Comparison of ENCODE assay signal across 23 cellular contexts in the genomic region with DNA sequence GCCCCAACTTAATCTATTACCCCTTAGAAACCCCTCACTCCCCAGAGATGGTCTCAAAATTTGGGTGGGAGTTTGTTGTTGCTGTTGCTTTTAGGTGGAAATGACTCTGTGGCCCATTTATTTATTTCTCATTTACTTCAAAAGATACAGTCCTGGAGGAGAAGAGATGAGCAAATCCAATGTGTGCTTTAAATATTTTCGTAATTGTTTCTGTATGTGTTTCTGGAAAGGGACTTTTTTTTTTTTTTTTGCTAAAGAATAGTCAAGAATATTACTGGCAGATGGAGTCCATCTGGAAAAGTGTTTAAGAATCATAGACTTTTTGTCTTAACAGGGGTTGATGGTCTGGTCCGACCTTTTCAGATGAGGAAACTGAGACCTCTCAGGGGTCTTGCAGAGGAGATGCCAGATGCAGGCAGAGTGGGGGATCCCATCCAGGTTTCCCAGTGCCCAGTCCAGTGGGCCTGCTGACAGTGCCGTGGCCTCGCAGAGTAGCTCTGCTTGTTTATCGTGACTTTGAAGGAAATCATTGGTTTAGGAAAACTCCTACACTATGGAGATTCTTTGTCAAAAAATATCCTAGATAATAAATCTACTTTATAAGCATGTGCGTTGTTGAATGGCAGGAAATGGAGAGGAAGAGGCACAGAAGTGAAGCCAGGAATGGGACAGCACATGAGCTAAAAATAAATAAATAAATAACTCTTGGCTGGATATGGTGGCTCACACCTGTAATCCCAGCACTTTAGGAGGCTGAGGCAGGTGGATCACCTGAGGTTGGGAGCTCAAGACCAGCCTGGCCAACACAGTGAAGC.
"Had no signal": no experiment of that assay in that cellular context is flagged by ENCODE, and none has a peak within 500 bp of the region (broad histone marks: within the 10 kb centered on the region; RNA-seq: fewer than 3 reads in every experiment).

No MANE protein-coding gene starts in this region.

- H3K27me3 ChIP-seq: esophagus muscularis mucosa, tibial artery had no signal

- H3K27ac Mint-ChIP-seq: activated CD4-positive, alpha-beta memory T cell treated with anti-CD3 and anti-CD28 coated beads for 36 hours; activated CD8-positive, alpha-beta memory T cell treated with anti-CD3 and anti-CD28 coated beads, Interleukin-2, amount 10 ng/mL, durations not matched to agents 7 days and 5 days; activated naive CD8-positive, alpha-beta T cell treated with anti-CD3 and anti-CD28 coated beads, Interleukin-2, amount 10 ng/mL, durations not matched to agents 7 days and 5 days; mesothelial cell of epicardium; nephron progenitor cell; progenitor cell of endocrine pancreas; WTC11 had no signal

- H3K9me3 ChIP-seq: esophagus muscularis mucosa, lower lobe of right lung, tibial artery had no signal

- H3K36me3 Mint-ChIP-seq: activated CD4-positive, alpha-beta memory T cell treated with anti-CD3 and anti-CD28 coated beads for 36 hours; activated CD8-positive, alpha-beta memory T cell treated with anti-CD3 and anti-CD28 coated beads, Interleukin-2, amount 10 ng/mL, durations not matched to agents 7 days and 5 days; activated naive CD8-positive, alpha-beta T cell treated with anti-CD3 and anti-CD28 coated beads, Interleukin-2, amount 10 ng/mL, durations not matched to agents 7 days and 5 days; brain; mesothelial cell of epicardium; WTC11 had no signal

- ATAC-seq: activated CD8-positive, alpha-beta memory T cell treated with anti-CD3 and anti-CD28 coated beads, Interleukin-2, amount 10 ng/mL, durations not matched to agents 7 days and 5 days; left colon; lower lobe of right lung; stimulated activated naive CD8-positive, alpha-beta T cell treated with anti-CD3 and anti-CD28 coated beads, Interleukin-15, Interleukin-2, amounts not matched to agents 100 U/mL and 50 U/mL, for 24 hours; WTC11 had no signal

- H3K36me3 ChIP-seq: esophagus muscularis mucosa, lower lobe of right lung, tibial artery had no signal

- DNase-seq: activated CD4-positive, alpha-beta memory T cell treated with anti-CD3 and anti-CD28 coated beads for 36 hours; activated CD4-positive, alpha-beta T cell treated with anti-CD3 and anti-CD28 coated beads for 4 hours; activated CD8-positive, alpha-beta memory T cell treated with anti-CD3 and anti-CD28 coated beads, Interleukin-2, amount 10 ng/mL, durations not matched to agents 7 days and 5 days; activated naive CD4-positive, alpha-beta T cell; activated naive CD8-positive, alpha-beta T cell treated with anti-CD3 and anti-CD28 coated beads, Interleukin-2, amount 10 ng/mL, durations not matched to agents 7 days and 5 days; anterior cingulate cortex; caudate nucleus; foreskin melanocyte; glutamatergic neuron; hippocampal formation; left colon; lower lobe of right lung; nephron progenitor cell; nucleus accumbens; stimulated activated CD4-positive, alpha-beta T cell treated with anti-CD3 and anti-CD28 coated beads, Interleukin-2, amount 100 ng/mL, for 24 hours; stimulated activated naive CD8-positive, alpha-beta T cell treated with anti-CD3 and anti-CD28 coated beads, Interleukin-15, Interleukin-2, amounts not matched to agents 100 U/mL and 50 U/mL, for 24 hours; substantia nigra; tibial artery had no signal

- H3K9me3 Mint-ChIP-seq: activated CD4-positive, alpha-beta memory T cell treated with anti-CD3 and anti-CD28 coated beads for 36 hours; brain; mesothelial cell of epicardium; nephron progenitor cell had no signal

- H3K27ac ChIP-seq: lower lobe of right lung, tibial artery had no signal

- H3K4me3 ChIP-seq: esophagus muscularis mucosa, lower lobe of right lung, tibial artery had no signal
